Comparison of ENCODE assay signal across 8 cellular contexts in genomic region chr10:17847586-17848296, GRCh38. TPM values are rescaled to one million over a fixed set of nuclear protein-coding genes. Genes with fewer than 3 reads are reported as not detected.
A peak's percentile ranks its signal among the peaks of the same experiment; 100 is the strongest.
DNase-seq lines count a peak whose midpoint lies in the region; ATAC-seq and TF ChIP-seq lines count a peak whose summit lies in the region.

No MANE protein-coding gene starts in this region.

- DNase-seq in CD14-positive monocyte (ENCODE audit: low spot score) (no peak), HFF-Myc (ENCODE audit: extremely low read depth, low read depth) (no peak), ascending aorta (ENCODE audit: low spot score in 2 of 2) (no peak), medulla oblongata (ENCODE audit: extremely low spot score) (peak; percentile 31), T-helper 2 cell (no peak), NCI-H187 treated with DMSO at 0.1 percent for 48 hours (lab: John Stamatoyannopoulos, UW) (no peak), NCI-H226 (no peak)

- no peaks in the 10 kb centered on the region for H3K27me3 Mint-ChIP-seq in CD14-positive monocyte (ENCODE audit: low read depth in 3 of 3)

- intact Hi-C loops in CD14-positive monocyte (cut with micrococcal nuclease): no loop called here
- intact Hi-C loops in ascending aorta (cut with DNase I): loop anchor here (2.0 to 10.0 kb wide), 4 partner anchors 257 to 467 kb away; no protein-coding TSS in a partner anchor

- H3K9me3 Mint-ChIP-seq in CD14-positive monocyte: no peaks in the 10 kb centered on the region

- no peak for ATAC-seq in HG03095 (IDR thresholded peaks at IDR 0.05; ENCODE audit: unreplicated experiment)

- H3K27ac ChIP-seq in ascending aorta: no peak overlapping the region

- no peak overlapping the region for H3K27ac Mint-ChIP-seq in CD14-positive monocyte

- H3K9me3 ChIP-seq in ascending aorta: no peaks in the 10 kb centered on the region

- no peaks in the 10 kb centered on the region for H3K36me3 ChIP-seq in ascending aorta

- no peak overlapping the region for H3K4me3 Mint-ChIP-seq in CD14-positive monocyte

- peaks cover 24% of the 10 kb centered on the region for H3K4me1 Mint-ChIP-seq in CD14-positive monocyte

- H3K4me1 ChIP-seq in ascending aorta: no peaks in the 10 kb centered on the region

- H3K4me3 ChIP-seq in HFF-Myc (replicated peaks; ENCODE audit: low read depth, low read length) (no peak overlapping the region), ascending aorta (no peak overlapping the region)

- TF ChIP-seq CTCF in CD14-positive monocyte (IDR thresholded peaks at IDR 0.05): peak; percentile 70
- peak; percentile 23 for TF ChIP-seq CTCF in HFF-Myc (IDR thresholded peaks at IDR 0.05; ENCODE audit: low read depth, low read length, missing control alignments)
- peak in 2 of 3 experiments; percentile 37 to 56 for TF ChIP-seq CTCF in ascending aorta (IDR thresholded peaks at IDR 0.05)

- no peaks in the 10 kb centered on the region for H3K27me3 ChIP-seq in ascending aorta

- H3K36me3 Mint-ChIP-seq in CD14-positive monocyte: no peaks in the 10 kb centered on the region

RNA-seq across cellular contexts. Expression of gene MRC1, which starts 38.6 kb away (rescaled TPM):
- polyA plus RNA-seq in CD14-positive monocyte: under 1 TPM; 0.11 to 0.34 TPM
- 15.1 TPM for total RNA-seq in ascending aorta
